Comparison of ENCODE assay signal across 8 cellular contexts in the genomic region with DNA sequence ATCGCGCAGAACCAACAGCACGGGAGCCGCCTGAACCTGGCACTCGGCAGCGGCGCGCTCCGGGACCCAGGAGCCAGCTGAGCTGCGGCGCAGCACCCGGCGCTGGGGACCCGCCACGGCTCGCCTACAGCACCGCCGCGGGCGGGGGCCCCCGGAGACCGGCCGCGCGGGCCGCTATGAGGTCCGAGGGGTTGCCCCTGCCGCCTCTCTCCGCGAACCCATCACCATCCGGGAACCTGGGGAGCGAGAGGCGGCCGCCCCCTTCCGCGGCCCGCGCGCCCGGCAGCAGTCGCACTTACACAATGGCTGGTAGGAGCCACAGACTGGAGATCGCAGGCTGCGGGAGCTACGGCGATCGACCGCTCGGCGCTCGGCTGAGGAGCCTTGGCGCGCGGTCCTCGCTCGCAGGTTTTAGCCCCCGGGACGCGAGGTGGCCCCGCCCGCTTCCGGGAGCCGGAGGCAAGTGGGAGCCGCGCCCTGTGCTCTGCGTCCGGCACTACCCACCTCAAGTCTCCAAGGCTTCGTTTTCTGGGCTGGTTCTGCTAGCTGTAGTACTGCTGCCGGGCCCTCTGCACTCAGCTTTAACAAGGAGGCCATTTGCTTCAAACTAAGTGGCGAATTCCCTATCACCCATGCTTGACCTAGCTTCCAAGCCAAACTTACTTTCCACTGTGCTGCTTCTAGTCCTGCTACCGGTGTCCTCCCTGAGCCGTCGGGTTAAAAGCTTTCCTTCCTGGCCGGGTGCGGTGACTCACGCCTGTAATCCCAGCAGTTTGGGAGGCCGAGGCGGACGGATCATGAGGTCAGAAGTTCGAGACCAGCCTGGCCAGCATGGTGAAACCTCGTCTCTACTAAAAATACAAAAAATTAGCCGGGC. TPM values are rescaled to one million over a fixed set of nuclear protein-coding genes. Genes with fewer than 3 reads are reported as not detected.
DNase-seq lines count a peak whose midpoint lies in the region; ATAC-seq and TF ChIP-seq lines count a peak whose summit lies in the region.

A gene (minus strand): TSS at position 386 of the 877 bp plus-strand sequence. CDS start 451 bp downstream, outside the sequence.

- ATAC-seq in GM19043 (IDR thresholded peaks at IDR 0.05; ENCODE audit: low read depth, unreplicated experiment) (peak; percentile 77), HG03354 (IDR thresholded peaks at IDR 0.05; ENCODE audit: poor library complexity, severe bottlenecking, unreplicated experiment) (peak; percentile 84)

- no peaks in the 10 kb centered on the region for H3K9me3 ChIP-seq in colonic mucosa

- peak within 1 kb of the TSS; percentile 64 for H3K4me3 ChIP-seq in colonic mucosa

- peak; percentile 95 for DNase-seq in Ammon's horn (ENCODE audit: low spot score)
- peak; percentile 75 for DNase-seq in NCI-H510A (lab: John Stamatoyannopoulos, UW)
- peak; percentile 92 for DNase-seq in activated CD4-positive, alpha-beta T cell treated with anti-CD3 and anti-CD28 coated beads for 48 hours
- peak; percentile 91 for DNase-seq in colonic mucosa
- DNase-seq in kidney tubule cell (ENCODE audit: low spot score) = peak; percentile 96
- DNase-seq in stimulated activated CD4-positive, alpha-beta T cell treated with anti-CD3 and anti-CD28 coated beads, Interleukin-1b, Interleukin-23, amount 100 ng/mL, for 1 hour (ENCODE audit: low read depth in 2 of 2) = peak; percentile 69 to 75

- H3K4me1 ChIP-seq in colonic mucosa = no peaks in the 10 kb centered on the region

- H3K9ac ChIP-seq in colonic mucosa (ENCODE audit: low read depth in 2 of 2, low read length in 2 of 2) = peak within 1 kb of the TSS; percentile 82 to 94

- H3K27me3 ChIP-seq in colonic mucosa = no peaks in the 10 kb centered on the region

- H3K27ac ChIP-seq in colonic mucosa = peak within 1 kb of the TSS; percentile 92

- H3K36me3 ChIP-seq in colonic mucosa = no peaks in the 10 kb centered on the region

- no peak for TF ChIP-seq CTCF in colonic mucosa (IDR thresholded peaks at IDR 0.05)

- intact Hi-C loops in colonic mucosa (cut with DNase I) = no loop called here

RNA-seq across cellular contexts. Expression of the gene that starts here (rescaled TPM):
- 10 to 100 TPM in 1 of 2 donors, 1 to 10 TPM in 1; 8.0 to 18.8 TPM for total RNA-seq in colonic mucosa

Comparison
In these comparisons a context has a peak if more than half of its experiments do, and no peak if none do; other contexts are left out.
1. Peak in every context shown above with its lines: DNase-seq, ATAC-seq, H3K4me3 ChIP-seq and H3K27ac ChIP-seq.